In genomic region chr11:1300569-1301187, GRCh38 we compare ENCODE assay signal across 14 cellular contexts. TPM values are rescaled to one million over a fixed set of nuclear protein-coding genes. Genes with fewer than 3 reads are reported as not detected.
DNase-seq lines count a peak whose midpoint lies in the region; ATAC-seq and TF ChIP-seq lines count a peak whose summit lies in the region.
"Had no signal": no experiment of that assay in that cellular context is flagged by ENCODE, and none has a peak within 500 bp of the region (broad histone marks: within the 10 kb centered on the region; RNA-seq: fewer than 3 reads in every experiment).

No MANE protein-coding gene starts in this region.

- no peak for TF ChIP-seq POLR2A in gastrocnemius medialis (IDR thresholded peaks at IDR 0.05)

- POLR2A ChIA-PET in activated CD4-positive, alpha-beta T cell treated with anti-CD3 and anti-CD28 coated beads for 36 hours (lab: Charles Lee), result no interaction called here

- peaks cover 0 to 3% of the 10 kb centered on the region in 2 donors for H3K36me3 ChIP-seq in gastrocnemius medialis

- H3K27ac ChIP-seq in angular gyrus (ENCODE audit: low read depth, low read length), result peak overlapping the region; percentile 81
- H3K27ac ChIP-seq in gastrocnemius medialis, result peak overlapping the region; percentile 89 to 94 (median 92)

- H3K36me3 Mint-ChIP-seq in activated CD4-positive, alpha-beta T cell treated with anti-CD3 and anti-CD28 coated beads for 36 hours (ENCODE audit: low read depth), result peaks cover 1% of the 10 kb centered on the region

- no peak overlapping the region for H3K4me3 ChIP-seq in gastrocnemius medialis

- DNase-seq in ELF-1 (ENCODE audit: low read depth, low spot score) (peak; percentile 1), left lobe of liver (ENCODE audit: low spot score) (peak; percentile 42), gastrocnemius medialis (no peak)
- no peak for DNase-seq in activated CD4-positive, alpha-beta T cell treated with anti-CD3 and anti-CD28 coated beads for 36 hours
- DNase-seq: DMS79 treated with DMSO at 0.1 percent for 48 hours, mesenchymal stem cell, NCI-H1694 treated with DMSO at 0.1 percent for 48 hours, SHP77 treated with DMSO at 0.1 percent for 48 hours, T1000 had no signal

- no peak overlapping the region for H3K4me3 Mint-ChIP-seq in activated CD4-positive, alpha-beta T cell treated with anti-CD3 and anti-CD28 coated beads for 36 hours
- H3K4me3 Mint-ChIP-seq: activated T-helper 17 cell treated with anti-CD3 and anti-CD28 coated beads, Interleukin-2, amount 50 U/mL, for 72 hours; stimulated activated naive CD8-positive, alpha-beta T cell treated with anti-CD3 and anti-CD28 coated beads, Interleukin-15, amount 100 ng/mL, for 72 hours had no signal

- CTCF ChIA-PET in activated CD4-positive, alpha-beta T cell treated with anti-CD3 and anti-CD28 coated beads for 36 hours (lab: Charles Lee), result no interaction called here

- H3K9me3 Mint-ChIP-seq in activated CD4-positive, alpha-beta T cell treated with anti-CD3 and anti-CD28 coated beads for 36 hours (ENCODE audit: low read depth), result no peaks in the 10 kb centered on the region
- H3K9me3 Mint-ChIP-seq: activated T-helper 17 cell treated with anti-CD3 and anti-CD28 coated beads, Interleukin-2, amount 50 U/mL, for 72 hours; stimulated activated naive CD8-positive, alpha-beta T cell treated with anti-CD3 and anti-CD28 coated beads, Interleukin-15, amount 100 ng/mL, for 72 hours had no signal

- H3K4me1 Mint-ChIP-seq in activated CD4-positive, alpha-beta T cell treated with anti-CD3 and anti-CD28 coated beads for 36 hours, result peaks cover 17% of the 10 kb centered on the region

- no peaks in the 10 kb centered on the region for H3K27me3 ChIP-seq in gastrocnemius medialis

- TF ChIP-seq CTCF in gastrocnemius medialis (IDR thresholded peaks at IDR 0.05 in 4 of 5, conservative IDR thresholded peaks at IDR 0.05 in 1 of 5), result no peak

- H3K27me3 Mint-ChIP-seq in activated CD4-positive, alpha-beta T cell treated with anti-CD3 and anti-CD28 coated beads for 36 hours, result no peaks in the 10 kb centered on the region
- H3K27me3 Mint-ChIP-seq: activated T-helper 17 cell treated with anti-CD3 and anti-CD28 coated beads, Interleukin-2, amount 50 U/mL, for 72 hours; stimulated activated naive CD8-positive, alpha-beta T cell treated with anti-CD3 and anti-CD28 coated beads, Interleukin-15, amount 100 ng/mL, for 72 hours had no signal

- no peaks in the 10 kb centered on the region for H3K9me3 ChIP-seq in gastrocnemius medialis

- H3K4me1 ChIP-seq in gastrocnemius medialis, result peaks cover 43 to 45% of the 10 kb centered on the region in 2 donors

- H3K27ac Mint-ChIP-seq in activated CD4-positive, alpha-beta T cell treated with anti-CD3 and anti-CD28 coated beads for 36 hours, result no peak overlapping the region
- H3K27ac Mint-ChIP-seq: activated T-helper 17 cell treated with anti-CD3 and anti-CD28 coated beads, Interleukin-2, amount 50 U/mL, for 72 hours had no signal

- ATAC-seq in left lobe of liver (no peak), gastrocnemius medialis (no peak), GM19351 (IDR thresholded peaks at IDR 0.05; ENCODE audit: unreplicated experiment) (no peak), HG03442 (IDR thresholded peaks at IDR 0.05; ENCODE audit: unreplicated experiment) (no peak)
- ATAC-seq in activated CD4-positive, alpha-beta T cell treated with anti-CD3 and anti-CD28 coated beads for 36 hours, result no peak
- ATAC-seq: activated T-helper 17 cell treated with anti-CD3 and anti-CD28 coated beads, Interleukin-2, amount 50 U/mL, for 72 hours; stimulated activated naive CD8-positive, alpha-beta T cell treated with anti-CD3 and anti-CD28 coated beads, Interleukin-15, amount 100 ng/mL, for 72 hours had no signal

- in situ Hi-C loops in gastrocnemius medialis (cut with MboI; ENCODE audit: low sequenced_read_pairs in 4 of 4), result loop anchor here in 1 of 4 donors (25.0 kb wide), 1 partner anchor 212 kb away; no protein-coding TSS in a partner anchor

- intact Hi-C loops in gastrocnemius medialis (cut with DNase I; ENCODE audit: low total_unique reads), result no loop called here
- intact Hi-C loops in activated CD4-positive, alpha-beta T cell treated with anti-CD3 and anti-CD28 coated beads for 36 hours (cut with DNase I, micrococcal nuclease), result no loop called here

RNA-seq across cellular contexts. Expression of gene TOLLIP, which starts 8.8 kb away (rescaled TPM):
- total RNA-seq in left lobe of liver (128 TPM), gastrocnemius medialis (10 to 100 TPM; 49.8 to 91.7 (median 85.0) TPM)
- 10 to 100 TPM; 29.6 to 45.8 TPM for total RNA-seq in activated CD4-positive, alpha-beta T cell treated with anti-CD3 and anti-CD28 coated beads for 36 hours

Comparison
In these comparisons a context has a peak if more than half of its experiments do, and no peak if none do; other contexts are left out.
1. DNase-seq: peak in ELF-1 (single experiment) and left lobe of liver (single experiment); none in gastrocnemius medialis (0 of 2) and activated CD4-positive, alpha-beta T cell treated with anti-CD3 and anti-CD28 coated beads for 36 hours (single experiment).